In the genomic region with DNA sequence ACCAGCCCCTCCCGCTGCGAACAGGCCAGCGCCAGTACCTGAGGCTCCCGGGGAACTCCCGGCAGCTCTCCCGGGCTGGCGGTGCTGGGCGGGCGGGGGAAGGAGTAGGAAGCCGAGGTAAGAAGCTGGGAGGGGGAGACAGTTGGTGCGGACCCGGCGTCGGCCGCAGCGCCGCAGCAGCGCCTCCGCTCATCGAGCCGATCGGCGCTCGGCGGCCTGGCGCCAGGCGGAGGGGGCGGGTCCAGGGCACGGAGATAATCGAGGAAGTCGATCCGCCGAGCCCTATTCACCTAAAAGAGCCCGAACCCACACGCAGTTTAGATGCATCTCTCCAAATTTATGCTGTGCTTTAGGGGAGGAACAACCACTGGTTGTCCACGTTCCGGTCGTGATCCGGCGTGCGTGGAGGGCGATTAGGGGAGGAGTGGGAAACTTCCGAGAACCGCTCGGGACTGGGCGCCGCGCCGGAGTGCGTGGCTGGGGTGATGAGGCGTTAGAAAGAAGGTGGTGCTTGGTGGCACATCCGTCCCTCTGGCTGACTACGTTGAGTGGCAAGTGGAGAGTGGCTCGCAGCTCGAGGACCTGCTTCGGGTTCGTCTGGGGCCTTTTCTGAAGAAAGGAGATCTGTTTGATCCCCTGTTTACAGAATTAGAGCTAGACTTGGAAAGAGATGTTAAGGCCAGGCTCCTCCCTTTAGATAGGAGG, we compare ENCODE assay signal across 8 cellular contexts. TPM values are rescaled to one million over a fixed set of nuclear protein-coding genes. Genes with fewer than 3 reads are reported as not detected.
A peak's percentile ranks its signal among the peaks of the same experiment; 100 is the strongest.
DNase-seq lines count a peak whose midpoint lies in the region; ATAC-seq lines count a peak whose summit lies in the region.

A gene with protein sequence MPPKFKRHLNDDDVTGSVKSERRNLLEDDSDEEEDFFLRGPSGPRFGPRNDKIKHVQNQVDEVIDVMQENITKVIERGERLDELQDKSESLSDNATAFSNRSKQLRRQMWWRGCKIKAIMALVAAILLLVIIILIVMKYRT (minus strand): TSS at position 194 of the 705 bp plus-strand sequence. CDS start 3,651 bp downstream, outside the sequence.

- H3K27me3 ChIP-seq in naive thymus-derived CD4-positive, alpha-beta T cell (ENCODE audit: control insufficient read depth in 2 of 2, insufficient read depth in 2 of 2, low read length in 2 of 2): no peaks in the 10 kb centered on the region

- POLR2A ChIA-PET in naive thymus-derived CD4-positive, alpha-beta T cell (lab: Charles Lee): interaction anchor here (0.6 to 8.0 kb wide), 15 partner anchors 10 to 1848 kb away, joined by 3 to 154 read pairs (median 6); a partner anchor contains a TSS

- H3K9me3 Mint-ChIP-seq in activated T-helper 17 cell treated with anti-CD3 and anti-CD28 coated beads, Interleukin-2, amount 50 U/mL, for 72 hours: no peaks in the 10 kb centered on the region
- H3K9me3 Mint-ChIP-seq in naive thymus-derived CD4-positive, alpha-beta T cell: no peaks in the 10 kb centered on the region
- H3K9me3 Mint-ChIP-seq in stimulated activated memory B cell treated with anti-CD40 and anti-IgM and Interleukin-4, amounts not matched to agents 10 μg/mL and 1 μg/mL and 100 μg/mL, for 72 hours: no peaks in the 10 kb centered on the region

- intact Hi-C loops in naive thymus-derived CD4-positive, alpha-beta T cell (cut with micrococcal nuclease): loop anchor here (1.0 to 10.0 kb wide), 17 partner anchors 39 to 1973 kb away; a partner anchor contains a TSS

- peak within 1 kb of the TSS; percentile 90 for H3K4me3 Mint-ChIP-seq in activated T-helper 17 cell treated with anti-CD3 and anti-CD28 coated beads, Interleukin-2, amount 50 U/mL, for 72 hours
- H3K4me3 Mint-ChIP-seq in naive thymus-derived CD4-positive, alpha-beta T cell: peak within 1 kb of the TSS; percentile 97 to 100 (median 99)
- H3K4me3 Mint-ChIP-seq in stimulated activated memory B cell treated with anti-CD40 and anti-IgM and Interleukin-4, amounts not matched to agents 10 μg/mL and 1 μg/mL and 100 μg/mL, for 72 hours: peak within 1 kb of the TSS; percentile 99

- H3K27me3 Mint-ChIP-seq in activated T-helper 17 cell treated with anti-CD3 and anti-CD28 coated beads, Interleukin-2, amount 50 U/mL, for 72 hours: no peaks in the 10 kb centered on the region
- no peaks in the 10 kb centered on the region for H3K27me3 Mint-ChIP-seq in naive thymus-derived CD4-positive, alpha-beta T cell
- H3K27me3 Mint-ChIP-seq in stimulated activated memory B cell treated with anti-CD40 and anti-IgM and Interleukin-4, amounts not matched to agents 10 μg/mL and 1 μg/mL and 100 μg/mL, for 72 hours: no peaks in the 10 kb centered on the region

- H3K27ac ChIP-seq in KOPT-K1 (ENCODE audit: low read depth, low read length, poor library complexity, severe bottlenecking): peak within 1 kb of the TSS; percentile 86
- H3K27ac ChIP-seq in naive thymus-derived CD4-positive, alpha-beta T cell (ENCODE audit: low read depth, low read length): peak within 1 kb of the TSS; percentile 95

- ATAC-seq in GM21825 (IDR thresholded peaks at IDR 0.05; ENCODE audit: unreplicated experiment): peak; percentile 85
- peak; percentile 84 for ATAC-seq in activated T-helper 17 cell treated with anti-CD3 and anti-CD28 coated beads, Interleukin-2, amount 50 U/mL, for 72 hours (replicated peaks)
- ATAC-seq in naive thymus-derived CD4-positive, alpha-beta T cell: peak; percentile 90
- ATAC-seq in stimulated activated memory B cell treated with anti-CD40 and anti-IgM and Interleukin-4, amounts not matched to agents 10 μg/mL and 1 μg/mL and 100 μg/mL, for 72 hours: peak; percentile 98

- no peaks in the 10 kb centered on the region for H3K9me3 ChIP-seq in KOPT-K1 (ENCODE audit: insufficient read depth, low read length, poor library complexity, severe bottlenecking)
- no peaks in the 10 kb centered on the region for H3K9me3 ChIP-seq in naive thymus-derived CD4-positive, alpha-beta T cell (ENCODE audit: control insufficient read depth in 2 of 3, low read length in 3 of 3)

- peaks cover 30 to 34% of the 10 kb centered on the region in 2 donors for H3K4me1 ChIP-seq in naive thymus-derived CD4-positive, alpha-beta T cell (ENCODE audit: control insufficient read depth in 2 of 2, insufficient read depth in 2 of 2, low read length in 2 of 2)

- H3K27ac Mint-ChIP-seq in activated T-helper 17 cell treated with anti-CD3 and anti-CD28 coated beads, Interleukin-2, amount 50 U/mL, for 72 hours: peak within 1 kb of the TSS; percentile 99
- H3K27ac Mint-ChIP-seq in naive thymus-derived CD4-positive, alpha-beta T cell: peak within 1 kb of the TSS; percentile 98 to 100 (median 100)
- H3K27ac Mint-ChIP-seq in stimulated activated memory B cell treated with anti-CD40 and anti-IgM and Interleukin-4, amounts not matched to agents 10 μg/mL and 1 μg/mL and 100 μg/mL, for 72 hours: peak within 1 kb of the TSS; percentile 98

- H3K36me3 ChIP-seq in KOPT-K1 (ENCODE audit: insufficient read depth, low read length): peaks cover 14% of the 10 kb centered on the region
- H3K36me3 ChIP-seq in naive thymus-derived CD4-positive, alpha-beta T cell (ENCODE audit: control insufficient read depth in 2 of 3, insufficient read depth in 3 of 3, low read length in 3 of 3): peaks cover 0 to 11% (median 0%) of the 10 kb centered on the region in 3 experiments

- DNase-seq in Daoy (ENCODE audit: low read depth) (peak; percentile 92), RPMI7951 (ENCODE audit: low read depth) (peak; percentile 82), fibroblast of gingiva (ENCODE audit: low read depth) (peak; percentile 85)
- peak; percentile 78 to 90 (median 87) for DNase-seq in naive thymus-derived CD4-positive, alpha-beta T cell

- H3K4me1 Mint-ChIP-seq in activated T-helper 17 cell treated with anti-CD3 and anti-CD28 coated beads, Interleukin-2, amount 50 U/mL, for 72 hours: peaks cover 37% of the 10 kb centered on the region
- H3K4me1 Mint-ChIP-seq in naive thymus-derived CD4-positive, alpha-beta T cell: peaks cover 25 to 62% (median 57%) of the 10 kb centered on the region in 7 donors
- H3K4me1 Mint-ChIP-seq in stimulated activated memory B cell treated with anti-CD40 and anti-IgM and Interleukin-4, amounts not matched to agents 10 μg/mL and 1 μg/mL and 100 μg/mL, for 72 hours: peaks cover 30% of the 10 kb centered on the region

- peak within 1 kb of the TSS; percentile 95 for H3K4me3 ChIP-seq in naive thymus-derived CD4-positive, alpha-beta T cell (ENCODE audit: low read length)

- CTCF ChIA-PET in naive thymus-derived CD4-positive, alpha-beta T cell (lab: Charles Lee): interaction anchor here (0.7 to 1.4 kb wide), 4 partner anchors 37 to 465 kb away, joined by 3 to 4 read pairs (median 3); a partner anchor contains a TSS

- H3K36me3 Mint-ChIP-seq in activated T-helper 17 cell treated with anti-CD3 and anti-CD28 coated beads, Interleukin-2, amount 50 U/mL, for 72 hours (ENCODE audit: low read depth): peaks cover 48% of the 10 kb centered on the region
- H3K36me3 Mint-ChIP-seq in naive thymus-derived CD4-positive, alpha-beta T cell: peaks cover 2 to 11% (median 5%) of the 10 kb centered on the region in 5 donors
- H3K36me3 Mint-ChIP-seq in stimulated activated memory B cell treated with anti-CD40 and anti-IgM and Interleukin-4, amounts not matched to agents 10 μg/mL and 1 μg/mL and 100 μg/mL, for 72 hours: peaks cover 3% of the 10 kb centered on the region

RNA-seq across cellular contexts. Expression of the gene that starts here (rescaled TPM):
- total RNA-seq in Daoy (2014; rRNA removed; shearing (Covaris generic)): 4.6 and 5.3 TPM in 2 replicates
- 11.3 and 13.1 TPM in 2 replicates for total RNA-seq in RPMI7951 (2014; rRNA removed; shearing (Covaris generic))
- 10 to 100 TPM; 14.4 to 16.3 TPM for total RNA-seq in activated T-helper 17 cell treated with anti-CD3 and anti-CD28 coated beads, Interleukin-2, amount 50 U/mL, for 72 hours
- total RNA-seq in naive thymus-derived CD4-positive, alpha-beta T cell: 10 to 100 TPM; 16.2 to 27.2 (median 19.7) TPM
- 10 to 100 TPM; 15.5 to 19.4 TPM for polyA plus RNA-seq in naive thymus-derived CD4-positive, alpha-beta T cell

Comparison
In these comparisons a context has a peak if more than half of its experiments do, and no peak if none do; other contexts are left out.
1. Peak in every context shown above with its lines: DNase-seq, ATAC-seq, H3K4me3 ChIP-seq and H3K27ac ChIP-seq.